Comparison of ENCODE assay signal across 8 cellular contexts in the genomic region with DNA sequence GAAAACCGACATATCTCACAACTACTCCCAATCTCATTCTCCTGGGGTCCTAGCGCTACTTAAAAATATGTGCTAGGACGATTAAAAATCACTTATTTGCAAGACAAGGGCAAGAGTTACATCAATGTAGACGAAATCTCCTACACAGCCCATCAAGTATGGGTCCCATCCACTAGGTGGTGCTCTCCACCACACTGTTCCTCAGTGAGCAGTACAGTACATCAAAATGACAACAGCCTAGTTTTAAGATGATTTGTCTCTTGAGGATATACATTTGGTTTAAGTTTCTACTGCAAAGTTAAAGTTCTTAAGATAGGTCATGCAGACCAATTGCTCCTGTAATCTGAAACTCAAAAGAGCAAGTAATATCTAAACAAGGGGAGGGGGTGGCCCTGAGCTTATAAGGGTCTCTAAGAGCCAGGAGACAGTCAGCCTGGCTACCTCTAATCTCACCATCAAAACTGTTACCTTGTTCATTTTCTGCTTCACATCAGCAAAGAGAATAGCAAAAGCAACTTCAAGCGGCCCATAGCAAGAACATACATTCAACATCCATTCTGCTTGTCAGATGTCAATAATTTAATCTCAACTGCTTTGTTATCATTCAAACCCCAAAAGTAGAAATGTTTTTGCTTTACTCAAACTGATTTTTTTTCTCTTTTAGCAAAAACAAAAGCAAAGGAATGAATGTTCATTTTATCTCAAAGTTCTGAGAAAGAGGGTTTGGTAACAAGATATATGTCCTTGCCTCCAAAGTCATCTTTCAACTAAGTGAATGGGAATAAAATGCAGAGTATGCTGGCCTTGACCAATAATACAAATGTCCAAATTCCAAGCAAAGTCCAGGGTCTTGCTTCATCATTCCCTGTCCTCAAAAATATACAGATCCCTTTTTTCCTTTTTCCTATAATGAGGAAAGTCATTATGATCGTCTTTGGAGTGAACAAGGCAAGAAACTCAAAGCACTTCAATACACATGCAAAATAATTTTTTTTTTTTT. TPM values are rescaled to one million over a fixed set of nuclear protein-coding genes. Genes with fewer than 3 reads are reported as not detected.
DNase-seq lines count a peak whose midpoint lies in the region; ATAC-seq and TF ChIP-seq lines count a peak whose summit lies in the region.

No MANE protein-coding gene starts in this region.

- no peaks in the 10 kb centered on the region for H3K36me3 Mint-ChIP-seq in activated naive CD4-positive, alpha-beta T cell treated with anti-CD3 and anti-CD28 coated beads, Interleukin-2, amount 10 ng/mL, durations not matched to agents 7 days and 5 days

- CTCF ChIA-PET in activated naive CD4-positive, alpha-beta T cell treated with anti-CD3 and anti-CD28 coated beads, Interleukin-2, amount 10 ng/mL, durations not matched to agents 7 days and 5 days (lab: Charles Lee), result interaction anchor here (0.7 to 1.9 kb wide), 6 partner anchors 13 to 367 kb away, joined by 3 to 7 read pairs (median 4); no protein-coding TSS in a partner anchor

- peak; percentile 92 for TF ChIP-seq CTCF in psoas muscle (IDR thresholded peaks at IDR 0.05)

- WGBS in psoas muscle, 3 donors, result 38 to 45% (median 42%) methylated on average over 6 of the region's 6 CpGs

- no peaks in the 10 kb centered on the region for H3K4me1 ChIP-seq in psoas muscle

- H3K27me3 Mint-ChIP-seq in activated naive CD4-positive, alpha-beta T cell treated with anti-CD3 and anti-CD28 coated beads, Interleukin-2, amount 10 ng/mL, durations not matched to agents 7 days and 5 days, result no peaks in the 10 kb centered on the region

- H3K27ac ChIP-seq in psoas muscle, result no peak overlapping the region

- DNase-seq in EL (peak; percentile 73), HUDEP-2 (lab: John Stamatoyannopoulos, UW; ENCODE audit: unreplicated experiment in 76 of 76) (peak in 61 of 76 experiments; percentile 1 to 67 (median 42)), SK-MEL-5 (ENCODE audit: low read depth, low spot score) (peak; percentile 77), head of caudate nucleus (peak; percentile 39 to 90 (median 78)), psoas muscle (peak; percentile 44 to 61), mesenteric fat pad (ENCODE audit: low spot score) (no peak)
- DNase-seq in activated naive CD4-positive, alpha-beta T cell treated with anti-CD3 and anti-CD28 coated beads, Interleukin-2, amount 10 ng/mL, durations not matched to agents 7 days and 5 days, result peak; percentile 82

- no peak overlapping the region for H3K4me3 Mint-ChIP-seq in activated naive CD4-positive, alpha-beta T cell treated with anti-CD3 and anti-CD28 coated beads, Interleukin-2, amount 10 ng/mL, durations not matched to agents 7 days and 5 days

- H3K9me3 ChIP-seq in psoas muscle, result no peaks in the 10 kb centered on the region

- H3K9me3 Mint-ChIP-seq in activated naive CD4-positive, alpha-beta T cell treated with anti-CD3 and anti-CD28 coated beads, Interleukin-2, amount 10 ng/mL, durations not matched to agents 7 days and 5 days, result no peaks in the 10 kb centered on the region

- ATAC-seq in GM21528 (IDR thresholded peaks at IDR 0.05; ENCODE audit: low FRiP score, unreplicated experiment) (peak; percentile 80), psoas muscle (peak; percentile 82 to 95 (median 92))

- peaks cover 6% of the 10 kb centered on the region for H3K4me1 Mint-ChIP-seq in activated naive CD4-positive, alpha-beta T cell treated with anti-CD3 and anti-CD28 coated beads, Interleukin-2, amount 10 ng/mL, durations not matched to agents 7 days and 5 days

- H3K4me3 ChIP-seq in psoas muscle, result no peak overlapping the region

- H3K36me3 ChIP-seq in psoas muscle (ENCODE audit: insufficient read depth in 1 of 2, low read depth in 1 of 2), result no peaks in the 10 kb centered on the region

- no peak overlapping the region for H3K27ac Mint-ChIP-seq in activated naive CD4-positive, alpha-beta T cell treated with anti-CD3 and anti-CD28 coated beads, Interleukin-2, amount 10 ng/mL, durations not matched to agents 7 days and 5 days

- no peaks in the 10 kb centered on the region for H3K27me3 ChIP-seq in psoas muscle (ENCODE audit: insufficient read depth in 3 of 3, low read length in 2 of 3)

- intact Hi-C loops in head of caudate nucleus (cut with DNase I) (loop anchor here (5.0 kb wide), 1 partner anchor 394 kb away; no protein-coding TSS in a partner anchor), psoas muscle (cut with DNase I) (loop anchor here (10.0 kb wide), 2 partner anchors 386 to 1326 kb away; no protein-coding TSS in a partner anchor)

- in situ Hi-C loops in SK-MEL-5 (cut with HindIII; ENCODE audit: low pct_unique_long_range_greater_than_20kb, low sequenced_read_pairs), result no loop called here

RNA-seq across cellular contexts. Expression of a gene that starts 53.1 kb away (rescaled TPM):
- 29.2 and 30.0 TPM in 2 replicates for total RNA-seq in SK-MEL-5 (2014; rRNA removed; shearing (Covaris generic))
- polyA plus RNA-seq in SK-MEL-5 (2015; cell fraction: cytosol; rRNA removed), result 19.9 and 24.0 TPM in 2 replicates
- 25.9 and 27.3 TPM in 2 replicates for polyA plus RNA-seq in SK-MEL-5 (2015; cell fraction: nucleus; rRNA removed)
- total RNA-seq in psoas muscle (10 to 100 TPM; 12.1 to 21.1 (median 19.4) TPM), mesenteric fat pad (24.1 TPM)
- polyA plus RNA-seq in psoas muscle, result 10 to 100 TPM; 21.7 to 29.7 (median 24.3) TPM
